9 cellular contexts compared by ENCODE assay signal in genomic region chr1:244272471-244273261, GRCh38.
A peak's percentile ranks its signal among the peaks of the same experiment; 100 is the strongest.
DNase-seq lines count a peak whose midpoint lies in the region; ATAC-seq, FAIRE-seq and TF ChIP-seq lines count a peak whose summit lies in the region.
"Had no signal": no experiment of that assay in that cellular context is flagged by ENCODE, and none has a peak within 500 bp of the region (broad histone marks: within the 10 kb centered on the region; RNA-seq: fewer than 3 reads in every experiment).

No MANE protein-coding gene starts in this region.

- peak; percentile 79 for ATAC-seq in HG03135 (IDR thresholded peaks at IDR 0.05; ENCODE audit: unreplicated experiment)

- no peaks in the 10 kb centered on the region for H3K4me1 ChIP-seq in breast epithelium
- H3K4me1 ChIP-seq: BLaER1 had no signal

- intact Hi-C loops in breast epithelium (cut with DNase I; ENCODE audit: low total_unique reads), result no loop called here

- peak overlapping the region; percentile 24; the same call in 1 of the 2 replicates for H3K27ac ChIP-seq in WERI-Rb-1
- peak overlapping the region; percentile 7 to 50 for H3K27ac ChIP-seq in breast epithelium
- H3K27ac ChIP-seq: BLaER1 had no signal

- peak; percentile 86 for FAIRE-seq in islet of Langerhans (lab: Jason Lieb, UNC)

- DNase-seq in activated gamma-delta T cell treated with Interleukin-2 at 50 U/mL for 16 hours, result peak; percentile 73
- DNase-seq in activated gamma-delta T cell (lab: John Stamatoyannopoulos, UW), result no peak
- peak; percentile 34 for DNase-seq in NCI-H2196 treated with DMSO at 0.1 percent for 48 hours (lab: John Stamatoyannopoulos, UW; ENCODE audit: unreplicated experiment)
- peak; percentile 71 for DNase-seq in WERI-Rb-1
- DNase-seq in breast epithelium (ENCODE audit: low spot score in 2 of 2), result peak; percentile 64 to 70
- peak; percentile 33 to 50 for DNase-seq in stimulated activated CD4-positive, alpha-beta T cell treated with anti-CD3 and anti-CD28 coated beads, Interleukin-15, amount 100 ng/mL, for 1 hour (ENCODE audit: low read depth in 1 of 2, low spot score in 1 of 2)

- H3K4me3 ChIP-seq in WERI-Rb-1 (ENCODE audit: low read depth, low read length) (no peak overlapping the region), breast epithelium (no peak overlapping the region)
- H3K4me3 ChIP-seq: BLaER1 had no signal

- H3K9me3 ChIP-seq in WERI-Rb-1 (ENCODE audit: severe bottlenecking) (peaks cover 20% of the 10 kb centered on the region), breast epithelium (peaks cover 6 to 7% of the 10 kb centered on the region in 2 donors)

- H3K36me3 ChIP-seq in WERI-Rb-1 (no peaks in the 10 kb centered on the region), breast epithelium (no peaks in the 10 kb centered on the region)
- H3K36me3 ChIP-seq: BLaER1 had no signal

- TF ChIP-seq CTCF in WERI-Rb-1 (IDR thresholded peaks at IDR 0.05; ENCODE audit: low read depth, low read length), result peak; percentile 92
- peak; percentile 82 to 98 (median 98) for TF ChIP-seq CTCF in breast epithelium (IDR thresholded peaks at IDR 0.05)

- H3K27me3 ChIP-seq in WERI-Rb-1 (ENCODE audit: insufficient read depth, low read depth, severe bottlenecking) (no peaks in the 10 kb centered on the region), breast epithelium (no peaks in the 10 kb centered on the region)
- H3K27me3 ChIP-seq: BLaER1 had no signal

- no peak for TF ChIP-seq POLR2A in breast epithelium (IDR thresholded peaks at IDR 0.05)
